ENCODE assay signal across 26 cellular contexts in the genomic region with DNA sequence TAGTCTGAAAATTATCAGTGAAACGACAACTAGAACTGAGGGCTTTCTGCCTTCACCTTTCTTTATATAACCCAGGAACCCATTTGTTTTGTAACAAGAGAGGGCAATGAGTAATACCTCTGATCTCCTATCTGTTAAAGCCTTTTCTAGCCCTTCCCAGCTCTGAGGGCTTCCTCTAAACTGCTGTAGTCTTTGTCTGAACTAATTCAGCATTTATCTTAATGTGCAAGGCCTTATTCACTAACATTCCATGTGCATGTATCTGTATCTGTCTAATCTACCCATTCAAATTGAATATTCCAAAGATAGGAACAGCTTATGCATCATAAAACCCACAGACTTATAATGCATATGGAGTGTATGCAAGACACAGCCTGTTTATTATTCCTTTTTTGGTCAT.
DNase-seq lines count a peak whose midpoint lies in the region; ATAC-seq and TF ChIP-seq lines count a peak whose summit lies in the region.
"Had no signal": no experiment of that assay in that cellular context is flagged by ENCODE, and none has a peak within 500 bp of the region (broad histone marks: within the 10 kb centered on the region; RNA-seq: fewer than 3 reads in every experiment).

No MANE protein-coding gene starts in this region.

- ATAC-seq in natural killer cell, result no peak
- ATAC-seq: activated T-cell treated with anti-CD3 and anti-CD28 coated beads, Interleukin-2, amount 50 U/mL, for 72 hours; heart left ventricle; natural killer cell treated with Interleukin-12 subunit alpha and Interleukin-12 subunit beta and Interleukin-15 and Interleukin-18, amount 100 ng/mL, for 72 hours; sciatic nerve had no signal

- peaks cover 20% of the 10 kb centered on the region for H3K4me1 ChIP-seq in osteoblast (ENCODE audit: insufficient read depth, low read length)
- H3K4me1 ChIP-seq: BLaER1 treated with 17β-estradiol and CSF1 and Interleukin-3, amounts not matched to agents 10 nM and 100 nM; heart left ventricle; parathyroid adenoma; upper lobe of left lung had no signal

- H2AFZ ChIP-seq in osteoblast (ENCODE audit: low read length), result no peak overlapping the region
- H2AFZ ChIP-seq: parathyroid adenoma had no signal

- no peak overlapping the region for H3K27ac ChIP-seq in AG04450 (ENCODE audit: low read depth, low read length)
- no peak overlapping the region for H3K27ac ChIP-seq in osteoblast (ENCODE audit: low read depth, low read length)
- H3K27ac ChIP-seq: BLaER1 treated with 17β-estradiol and CSF1 and Interleukin-3, amounts not matched to agents 10 nM and 100 nM; heart left ventricle; parathyroid adenoma; upper lobe of left lung had no signal

- H3K9me3 ChIP-seq in AG04450 (ENCODE audit: control insufficient read depth, insufficient read depth, low read length) (peaks cover 4% of the 10 kb centered on the region; the same call in 1 of the 2 replicates), osteoblast (ENCODE audit: low read depth, low read length) (peaks cover under 1% of the 10 kb centered on the region)

- H3K36me3 Mint-ChIP-seq in natural killer cell, result peaks cover under 1% of the 10 kb centered on the region
- H3K36me3 Mint-ChIP-seq: activated naive CD4-positive, alpha-beta T cell treated with anti-CD3 and anti-CD28 coated beads, Interleukin-2, amount 10 ng/mL, durations not matched to agents 7 days and 5 days had no signal

- H3K27me3 Mint-ChIP-seq in natural killer cell (ENCODE audit: low read depth in 2 of 2), result no peaks in the 10 kb centered on the region
- H3K27me3 Mint-ChIP-seq: activated naive CD4-positive, alpha-beta T cell treated with anti-CD3 and anti-CD28 coated beads, Interleukin-2, amount 10 ng/mL, durations not matched to agents 7 days and 5 days had no signal

- no peak overlapping the region for H3K4me3 Mint-ChIP-seq in natural killer cell
- H3K4me3 Mint-ChIP-seq: activated naive CD4-positive, alpha-beta T cell treated with anti-CD3 and anti-CD28 coated beads, Interleukin-2, amount 10 ng/mL, durations not matched to agents 7 days and 5 days; activated T-cell treated with anti-CD3 and anti-CD28 coated beads, Interleukin-2, amount 50 U/mL, for 72 hours; natural killer cell treated with Interleukin-12 subunit alpha and Interleukin-12 subunit beta and Interleukin-15 and Interleukin-18, amount 100 ng/mL, for 72 hours; T-helper 1 cell treated with Interleukin-12 subunit alpha and Interleukin-12 subunit beta and Interleukin-4 antibody, amounts not matched to agents 30 μg/mL and 1 μg/mL, for 36 hours had no signal

- H3K79me2 ChIP-seq in osteoblast (ENCODE audit: insufficient read depth, low read length), result no peaks in the 10 kb centered on the region
- H3K79me2 ChIP-seq: parathyroid adenoma had no signal

- H4K20me1 ChIP-seq in osteoblast (ENCODE audit: insufficient read depth, low read length), result no peaks in the 10 kb centered on the region
- H4K20me1 ChIP-seq: BLaER1 treated with 17β-estradiol and CSF1 and Interleukin-3, amounts not matched to agents 10 nM and 100 nM had no signal

- H3K4me3 ChIP-seq in AG04450 (ENCODE audit: low read depth, low read length) (no peak overlapping the region), fibroblast of mammary gland (ENCODE audit: control insufficient read depth, low read depth, low read length) (no peak overlapping the region), osteoblast (ENCODE audit: insufficient read depth, low read length) (no peak overlapping the region)
- H3K4me3 ChIP-seq: BLaER1 treated with 17β-estradiol and CSF1 and Interleukin-3, amounts not matched to agents 10 nM and 100 nM; heart left ventricle; upper lobe of left lung had no signal

- DNase-seq in AG04450 (ENCODE audit: low read depth, low spot score), result peak; percentile 10
- peak; percentile 58 for DNase-seq in HPDE6-E6E7 (ENCODE audit: extremely low spot score)
- peak; percentile 83 for DNase-seq in amniotic epithelial cell (ENCODE audit: low read depth)
- DNase-seq in fibroblast of mammary gland (ENCODE audit: low read depth), result peak; percentile 8
- DNase-seq in osteoblast (ENCODE audit: insufficient read length, low spot score, missing footprints), result no peak
- DNase-seq in cardiac septum (ENCODE audit: low spot score), result no peak
- DNase-seq in LoVo (ENCODE audit: low spot score), result no peak
- DNase-seq in natural killer cell, result no peak
- DNase-seq: activated CD4-positive, alpha-beta T cell treated with anti-CD3 and anti-CD28 coated beads for 4 hours; activated naive CD4-positive, alpha-beta T cell treated with anti-CD3 and anti-CD28 coated beads, Interleukin-2, amount 10 ng/mL, durations not matched to agents 7 days and 5 days; activated T-cell treated with anti-CD3 and anti-CD28 coated beads, Interleukin-2, amount 50 U/mL, for 72 hours; aorta; effector CD8-positive, alpha-beta T cell; H7; heart left ventricle; Kasumi-1; midbrain; NCI-H1092 treated with DMSO at 0.1 percent for 48 hours; NCI-H1930; NCI-H345; upper lobe of left lung had no signal

- intact Hi-C loops in cardiac septum (cut with DNase I) (no loop called here), natural killer cell (cut with micrococcal nuclease) (no loop called here)

- H3K4me2 ChIP-seq in osteoblast (ENCODE audit: insufficient read depth, low read length), result no peak overlapping the region
- H3K4me2 ChIP-seq: BLaER1 treated with 17β-estradiol and CSF1 and Interleukin-3, amounts not matched to agents 10 nM and 100 nM had no signal

- no peak overlapping the region for H3K27ac Mint-ChIP-seq in natural killer cell
- H3K27ac Mint-ChIP-seq: activated naive CD4-positive, alpha-beta T cell treated with anti-CD3 and anti-CD28 coated beads, Interleukin-2, amount 10 ng/mL, durations not matched to agents 7 days and 5 days; activated T-cell treated with anti-CD3 and anti-CD28 coated beads, Interleukin-2, amount 50 U/mL, for 72 hours; natural killer cell treated with Interleukin-12 subunit alpha and Interleukin-12 subunit beta and Interleukin-15 and Interleukin-18, amount 100 ng/mL, for 72 hours; T-helper 1 cell treated with Interleukin-12 subunit alpha and Interleukin-12 subunit beta and Interleukin-4 antibody, amounts not matched to agents 30 μg/mL and 1 μg/mL, for 36 hours had no signal

- peaks cover 9 to 12% of the 10 kb centered on the region in 2 donors for H3K9me3 Mint-ChIP-seq in natural killer cell

- no peaks in the 10 kb centered on the region for H3K4me1 Mint-ChIP-seq in natural killer cell
- H3K4me1 Mint-ChIP-seq: activated naive CD4-positive, alpha-beta T cell treated with anti-CD3 and anti-CD28 coated beads, Interleukin-2, amount 10 ng/mL, durations not matched to agents 7 days and 5 days had no signal

- no peaks in the 10 kb centered on the region for H3K36me3 ChIP-seq in osteoblast (ENCODE audit: insufficient read depth, low read length)
- H3K36me3 ChIP-seq: heart left ventricle, upper lobe of left lung had no signal

- CTCF ChIA-PET in AG04450 (lab: Charles Lee), result no interaction called here

- no peaks in the 10 kb centered on the region for H3K27me3 ChIP-seq in AG04450 (ENCODE audit: control insufficient read depth, insufficient read depth, low read length)
- H3K27me3 ChIP-seq in osteoblast (ENCODE audit: insufficient read depth, low read length), result no peaks in the 10 kb centered on the region
- H3K27me3 ChIP-seq: BLaER1 treated with 17β-estradiol and CSF1 and Interleukin-3, amounts not matched to agents 10 nM and 100 nM; heart left ventricle; upper lobe of left lung had no signal

- TF ChIP-seq CTCF in AG04450 (IDR thresholded peaks at IDR 0.05; ENCODE audit: low read depth, low read length) (no peak), fibroblast of mammary gland (conservative IDR thresholded peaks at IDR 0.05; ENCODE audit: control insufficient read depth, insufficient read depth, low read depth, low read length) (no peak), osteoblast (IDR thresholded peaks at IDR 0.05; ENCODE audit: extremely low read depth, low read depth, low read length) (no peak), natural killer cell (IDR thresholded peaks at IDR 0.05) (no peak)

- POLR2A ChIA-PET in AG04450 (lab: Yijun Ruan, JAX), result no interaction called here

Comparison
In these comparisons a context has a peak if more than half of its experiments do, and no peak if none do; other contexts are left out.
1. DNase-seq: peak in AG04450 (single experiment), HPDE6-E6E7 (single experiment), amniotic epithelial cell (single experiment) and fibroblast of mammary gland (single experiment); none in osteoblast (single experiment), cardiac septum (single experiment), LoVo (single experiment) and natural killer cell (single experiment).